In genomic region chr2:218317232-218317630, GRCh38 we compare ENCODE assay signal across 15 cellular contexts. TPM values are rescaled to one million over a fixed set of nuclear protein-coding genes. Genes with fewer than 3 reads are reported as not detected.
DNase-seq lines count a peak whose midpoint lies in the region; ATAC-seq, FAIRE-seq and TF ChIP-seq lines count a peak whose summit lies in the region.
"Had no signal": no experiment of that assay in that cellular context is flagged by ENCODE, and none has a peak within 500 bp of the region (broad histone marks: within the 10 kb centered on the region; RNA-seq: fewer than 3 reads in every experiment).

No MANE protein-coding gene starts in this region.

- H3K9me3 ChIP-seq in HepG2 (ENCODE audit: low read length) = no peaks in the 10 kb centered on the region
- H3K9me3 ChIP-seq in right lobe of liver = no peaks in the 10 kb centered on the region
- H3K9me3 ChIP-seq in body of pancreas = no peaks in the 10 kb centered on the region

- no TSS peak for BruUV-seq in HepG2 (replicated peaks; lab: Mats Ljungman, UMichigan)

- no peak for TF ChIP-seq RAD21 in HepG2 (CRISPR knock-in tag; IDR thresholded peaks at IDR 0.05)

- TF ChIP-seq POLR2A in HepG2 (IDR thresholded peaks at IDR 0.05; ENCODE audit: insufficient read depth in 1 of 2, low read depth in 2 of 2, low read length in 2 of 2) (no peak), right lobe of liver (IDR thresholded peaks at IDR 0.05) (no peak), body of pancreas (IDR thresholded peaks at IDR 0.05) (no peak)

- H3K36me3 ChIP-seq in HepG2 (replicated peaks in 1 of 2; ENCODE audit: control insufficient read depth in 1 of 2, insufficient read depth in 2 of 2, low read length in 2 of 2) (no peaks in the 10 kb centered on the region), right lobe of liver (no peaks in the 10 kb centered on the region), body of pancreas (replicated peaks in 1 of 2; ENCODE audit: insufficient read depth in 1 of 2, low read depth in 2 of 2) (no peaks in the 10 kb centered on the region)
- H3K36me3 ChIP-seq: brain microvascular endothelial cell, WERI-Rb-1 had no signal

- no peak overlapping the region for H2AFZ ChIP-seq in HepG2 (ENCODE audit: low read length)

- CTCF ChIA-PET in HepG2 (lab: Yijun Ruan, JAX; ENCODE audit: low intra/inter-chr PET ratio, low total read pairs) = no interaction called here

- no peaks in the 10 kb centered on the region for H3K9me3 Mint-ChIP-seq in dendritic cell treated with granulocyte-macrophage colony-stimulating factor and Interleukin-4, amounts not matched to agents 40 ng/mL and 50 ng/mL, for 4 days
- H3K9me3 Mint-ChIP-seq: endodermal cell had no signal

- H3K27me3 ChIP-seq in HepG2 (ENCODE audit: control insufficient read depth in 1 of 2, insufficient read depth in 2 of 2, low read length in 2 of 2) (no peaks in the 10 kb centered on the region), right lobe of liver (no peaks in the 10 kb centered on the region), body of pancreas (no peaks in the 10 kb centered on the region)
- H3K27me3 ChIP-seq: brain microvascular endothelial cell had no signal

- 29% methylated on average over 3 of the region's 3 CpGs for WGBS in HepG2 (ENCODE audit: low lambda C conversion rate)
- WGBS in right lobe of liver (ENCODE audit: insufficient coverage, low coverage, low lambda C conversion rate, missing lambda C conversion rate) = 93% methylated on average over 3 of the region's 3 CpGs
- 74 to 92% methylated on average over 3 of the region's 3 CpGs for WGBS in body of pancreas, 2 donors

- peak overlapping the region; percentile 55 for H3K4me2 ChIP-seq in HepG2 (ENCODE audit: low read depth, low read length)

- H3K4me3 ChIP-seq in HepG2 (replicated peaks in 1 of 3; ENCODE audit: insufficient read depth in 1 of 3, low read depth in 2 of 3, low read length in 3 of 3) (no peak overlapping the region), right lobe of liver (no peak overlapping the region), body of pancreas (no peak overlapping the region)

- no peak for FAIRE-seq in HepG2 (lab: Jason Lieb, UNC)
- FAIRE-seq: HTR-8/SVneo, kidney had no signal

- no peaks in the 10 kb centered on the region for H3K36me3 Mint-ChIP-seq in dendritic cell treated with granulocyte-macrophage colony-stimulating factor and Interleukin-4, amounts not matched to agents 40 ng/mL and 50 ng/mL, for 4 days (ENCODE audit: low read depth)

- H3K27ac Mint-ChIP-seq in dendritic cell treated with granulocyte-macrophage colony-stimulating factor and Interleukin-4, amounts not matched to agents 40 ng/mL and 50 ng/mL, for 4 days = peak overlapping the region; percentile 72

- peak; percentile 53 for DNase-seq in HepG2 (ENCODE audit: low spot score)
- DNase-seq in right lobe of liver = no peak
- no peak for DNase-seq in hippocampal formation (lab: John Stamatoyannopoulos, UW)
- DNase-seq in retina = no peak
- DNase-seq in body of pancreas = no peak
- DNase-seq: DMS79, kidney, NCI-H1048, WERI-Rb-1 had no signal

- ATAC-seq in HepG2 = peak; percentile 55
- no peak for ATAC-seq in right lobe of liver
- no peak for ATAC-seq in body of pancreas

- peaks cover 54% of the 10 kb centered on the region for H3K4me1 Mint-ChIP-seq in dendritic cell treated with granulocyte-macrophage colony-stimulating factor and Interleukin-4, amounts not matched to agents 40 ng/mL and 50 ng/mL, for 4 days (ENCODE audit: low read depth)

- intact Hi-C loops in HepG2 (cut with micrococcal nuclease; ENCODE audit: unreplicated experiment) = no loop called here
- intact Hi-C loops in right lobe of liver (cut with DNase I) = no loop called here
- intact Hi-C loops in dendritic cell treated with granulocyte-macrophage colony-stimulating factor and Interleukin-4, amounts not matched to agents 40 ng/mL and 50 ng/mL, for 4 days (cut with micrococcal nuclease) = no loop called here
- intact Hi-C loops in body of pancreas (cut with DNase I) = no loop called here

- H3K79me2 ChIP-seq in HepG2 (ENCODE audit: insufficient read depth, low read length) = no peaks in the 10 kb centered on the region

- H3K4me1 ChIP-seq in HepG2 (ENCODE audit: insufficient read depth, low read length) = peaks cover 62% of the 10 kb centered on the region
- peaks cover 2 to 34% (median 13%) of the 10 kb centered on the region in 4 donors for H3K4me1 ChIP-seq in right lobe of liver
- H3K4me1 ChIP-seq in body of pancreas = peaks cover 16% of the 10 kb centered on the region

- no peak overlapping the region; the same call in 1 of the 2 replicates for H3K9ac ChIP-seq in HepG2 (ENCODE audit: insufficient read depth, low read depth, low read length)

- POLR2A ChIA-PET in HepG2 (lab: Yijun Ruan, JAX) = interaction anchor here (0.7 kb wide), 1 partner anchor 24 kb away, joined by 5 read pairs; no protein-coding TSS in a partner anchor

- TF ChIP-seq CTCF in HepG2 (CRISPR knock-in tag; IDR thresholded peaks at IDR 0.05) = no peak
- TF ChIP-seq CTCF in right lobe of liver (IDR thresholded peaks at IDR 0.05) = no peak
- TF ChIP-seq CTCF in body of pancreas (IDR thresholded peaks at IDR 0.05) = no peak

- in situ Hi-C loops in HepG2 (cut with HindIII; ENCODE audit: extremely low pct_ligation_motif_present, low pct_unique_long_range_greater_than_20kb) = no loop called here

- H3K27me3 Mint-ChIP-seq in dendritic cell treated with granulocyte-macrophage colony-stimulating factor and Interleukin-4, amounts not matched to agents 40 ng/mL and 50 ng/mL, for 4 days = no peaks in the 10 kb centered on the region

- no peak for TF ChIP-seq EP300 in HepG2 (IDR thresholded peaks at IDR 0.05; ENCODE audit: low read depth in 2 of 2, low read length in 2 of 2)
- TF ChIP-seq EP300 in HepG2 (CRISPR knock-in tag; IDR thresholded peaks at IDR 0.05; ENCODE audit: borderline replicate concordance) = no peak

- H3K27ac ChIP-seq in HepG2 (ENCODE audit: extremely low read length, insufficient read depth, low read length) (peak overlapping the region; percentile 1), right lobe of liver (no peak overlapping the region), body of pancreas (no peak overlapping the region)
- H3K27ac ChIP-seq: WERI-Rb-1 had no signal

- H3K4me3 Mint-ChIP-seq in dendritic cell treated with granulocyte-macrophage colony-stimulating factor and Interleukin-4, amounts not matched to agents 40 ng/mL and 50 ng/mL, for 4 days = no peak overlapping the region
- H3K4me3 Mint-ChIP-seq: endodermal cell had no signal

- H4K20me1 ChIP-seq in HepG2 (ENCODE audit: insufficient read depth, low read length) = no peaks in the 10 kb centered on the region

RNA-seq across cellular contexts. Expression of gene TMBIM1, which starts 24.9 kb away (rescaled TPM):
- 69.7 and 139 TPM in 2 replicates for total RNA-seq in HepG2 (2016; rRNA removed; fragmentation: Illumina TruSeq; extraction: Trizol)
- 37.2 and 38.6 TPM in 2 replicates for total RNA-seq in HepG2 (2016; cell fraction: cytosol; rRNA removed; fragmentation: Illumina TruSeq; extraction: Trizol; ENCODE audit: low read depth)
- 57.8 and 142 TPM in 2 replicates for total RNA-seq in HepG2 (2016; cell fraction: insoluble cytoplasmic fraction; rRNA removed; fragmentation: Illumina TruSeq; extraction: Trizol)
- total RNA-seq in HepG2 (2016; cell fraction: membrane; rRNA removed; fragmentation: Illumina TruSeq; extraction: Trizol) = 88.3 and 90.4 TPM in 2 replicates
- total RNA-seq in HepG2 (2016; cell fraction: nucleus; rRNA removed; fragmentation: Illumina TruSeq; extraction: Trizol) = 108 and 128 TPM in 2 replicates
- 127 and 181 TPM in 2 replicates for polyA plus RNA-seq in HepG2 (2011; rRNA removed)
- 146 and 187 TPM in 2 replicates for polyA plus RNA-seq in HepG2 (2011; cell fraction: cytosol; rRNA removed)
- polyA plus RNA-seq in HepG2 (2011; cell fraction: nucleus; rRNA removed) = 207 and 243 TPM in 2 replicates
- 254 and 390 TPM in 2 replicates for polyA plus RNA-seq in HepG2 (2012)
- polyA plus RNA-seq in HepG2 (2016; cell fraction: cytosol; fragmentation: Illumina TruSeq; extraction: Trizol; ENCODE audit: low read depth) = 33.9 and 35.7 TPM in 2 replicates
- 56.2 and 61.3 TPM in 2 replicates for polyA plus RNA-seq in HepG2 (2016; cell fraction: insoluble cytoplasmic fraction; fragmentation: Illumina TruSeq; extraction: Trizol; ENCODE audit: low read depth)
- polyA plus RNA-seq in HepG2 (2016; cell fraction: membrane; fragmentation: Illumina TruSeq; extraction: Trizol; ENCODE audit: low read depth) = 62.1 and 66.4 TPM in 2 replicates
- polyA plus RNA-seq in HepG2 (2016; cell fraction: nucleus; fragmentation: Illumina TruSeq; extraction: Trizol; ENCODE audit: insufficient read depth, low read depth) = 152 and 156 TPM in 2 replicates
- 19.4 and 315 TPM in 2 replicates for polyA minus RNA-seq in HepG2 (2011; rRNA and poly(A)+ RNA removed; ENCODE audit: low replicate concordance)
- polyA minus RNA-seq in HepG2 (2011; cell fraction: cytosol; rRNA and poly(A)+ RNA removed) = 88.2 and 133 TPM in 2 replicates
- polyA minus RNA-seq in HepG2 (2011; cell fraction: nucleus; rRNA and poly(A)+ RNA removed) = 37.2 and 64.6 TPM in 2 replicates
- 100 to 1,000 TPM; 101 to 160 (median 126) TPM for total RNA-seq in right lobe of liver
- total RNA-seq in body of pancreas = 100 to 1,000 TPM; 125 to 148 TPM

RNA-seq across cellular contexts. Expression of gene CATIP, which starts 39.4 kb away (rescaled TPM):
- total RNA-seq in HepG2 (2016; rRNA removed; fragmentation: Illumina TruSeq; extraction: Trizol) (0.22 TPM in 1 of 2 replicates, not detected in the other), right lobe of liver (not detected), body of pancreas (under 1 TPM; 0.33 to 0.52 TPM)
- total RNA-seq in HepG2 (2016; cell fraction: cytosol; rRNA removed; fragmentation: Illumina TruSeq; extraction: Trizol; ENCODE audit: low read depth) = 0.35 TPM in 1 of 2 replicates, not detected in the other
- total RNA-seq in HepG2 (2016; cell fraction: insoluble cytoplasmic fraction; rRNA removed; fragmentation: Illumina TruSeq; extraction: Trizol) = 0.15 TPM in 1 of 2 replicates, not detected in the other
- 0.38 and 0.49 TPM in 2 replicates for total RNA-seq in HepG2 (2016; cell fraction: membrane; rRNA removed; fragmentation: Illumina TruSeq; extraction: Trizol)
- not detected in 2 replicates for total RNA-seq in HepG2 (2016; cell fraction: nucleus; rRNA removed; fragmentation: Illumina TruSeq; extraction: Trizol)
- polyA plus RNA-seq in HepG2 (2011; rRNA removed) = 0.07 and 0.09 TPM in 2 replicates
- polyA plus RNA-seq in HepG2 (2011; cell fraction: cytosol; rRNA removed) = 0.09 and 0.15 TPM in 2 replicates
- polyA plus RNA-seq in HepG2 (2011; cell fraction: nucleus; rRNA removed) = 0.48 and 0.87 TPM in 2 replicates
- 0.15 TPM in 1 of 2 replicates, not detected in the other for polyA plus RNA-seq in HepG2 (2012)
- not detected in 2 replicates for polyA plus RNA-seq in HepG2 (2016; cell fraction: cytosol; fragmentation: Illumina TruSeq; extraction: Trizol; ENCODE audit: low read depth)
- polyA plus RNA-seq in HepG2 (2016; cell fraction: insoluble cytoplasmic fraction; fragmentation: Illumina TruSeq; extraction: Trizol; ENCODE audit: low read depth) = not detected in 2 replicates
- not detected in 2 replicates for polyA plus RNA-seq in HepG2 (2016; cell fraction: membrane; fragmentation: Illumina TruSeq; extraction: Trizol; ENCODE audit: low read depth)
- polyA plus RNA-seq in HepG2 (2016; cell fraction: nucleus; fragmentation: Illumina TruSeq; extraction: Trizol; ENCODE audit: insufficient read depth, low read depth) = not detected in 2 replicates
- 0.36 TPM in 1 of 2 replicates, not detected in the other for polyA minus RNA-seq in HepG2 (2011; rRNA and poly(A)+ RNA removed; ENCODE audit: low replicate concordance)
- polyA minus RNA-seq in HepG2 (2011; cell fraction: cytosol; rRNA and poly(A)+ RNA removed) = not detected in 2 replicates
- polyA minus RNA-seq in HepG2 (2011; cell fraction: nucleus; rRNA and poly(A)+ RNA removed) = 1.4 TPM in 1 of 2 replicates, not detected in the other
- total RNA-seq: myocyte, SK-MEL-5 had no signal

RNA-seq across cellular contexts. Expression of gene PNKD, which starts 46.9 kb away (rescaled TPM):
- 50.0 and 55.9 TPM in 2 replicates for total RNA-seq in HepG2 (2016; rRNA removed; fragmentation: Illumina TruSeq; extraction: Trizol)
- total RNA-seq in HepG2 (2016; cell fraction: cytosol; rRNA removed; fragmentation: Illumina TruSeq; extraction: Trizol; ENCODE audit: low read depth) = 21.6 and 27.3 TPM in 2 replicates
- total RNA-seq in HepG2 (2016; cell fraction: insoluble cytoplasmic fraction; rRNA removed; fragmentation: Illumina TruSeq; extraction: Trizol) = 48.3 and 59.8 TPM in 2 replicates
- 30.6 and 30.7 TPM in 2 replicates for total RNA-seq in HepG2 (2016; cell fraction: membrane; rRNA removed; fragmentation: Illumina TruSeq; extraction: Trizol)
- 34.2 and 39.5 TPM in 2 replicates for total RNA-seq in HepG2 (2016; cell fraction: nucleus; rRNA removed; fragmentation: Illumina TruSeq; extraction: Trizol)
- 78.0 and 80.4 TPM in 2 replicates for polyA plus RNA-seq in HepG2 (2011; rRNA removed)
- polyA plus RNA-seq in HepG2 (2011; cell fraction: cytosol; rRNA removed) = 48.4 and 76.6 TPM in 2 replicates
- 76.3 and 77.5 TPM in 2 replicates for polyA plus RNA-seq in HepG2 (2011; cell fraction: nucleus; rRNA removed)
- 59.5 and 60.9 TPM in 2 replicates for polyA plus RNA-seq in HepG2 (2012)
- polyA plus RNA-seq in HepG2 (2016; cell fraction: cytosol; fragmentation: Illumina TruSeq; extraction: Trizol; ENCODE audit: low read depth) = 24.9 and 29.3 TPM in 2 replicates
- polyA plus RNA-seq in HepG2 (2016; cell fraction: insoluble cytoplasmic fraction; fragmentation: Illumina TruSeq; extraction: Trizol; ENCODE audit: low read depth) = 58.0 and 59.1 TPM in 2 replicates
- polyA plus RNA-seq in HepG2 (2016; cell fraction: membrane; fragmentation: Illumina TruSeq; extraction: Trizol; ENCODE audit: low read depth) = 31.6 and 35.4 TPM in 2 replicates
- 73.5 and 80.9 TPM in 2 replicates for polyA plus RNA-seq in HepG2 (2016; cell fraction: nucleus; fragmentation: Illumina TruSeq; extraction: Trizol; ENCODE audit: insufficient read depth, low read depth)
- polyA minus RNA-seq in HepG2 (2011; rRNA and poly(A)+ RNA removed; ENCODE audit: low replicate concordance) = 33.3 and 44.2 TPM in 2 replicates
- 15.5 and 20.7 TPM in 2 replicates for polyA minus RNA-seq in HepG2 (2011; cell fraction: cytosol; rRNA and poly(A)+ RNA removed)
- 9.7 and 10.9 TPM in 2 replicates for polyA minus RNA-seq in HepG2 (2011; cell fraction: nucleus; rRNA and poly(A)+ RNA removed)
- 100 to 1,000 TPM in 4 of 6 experiments, 10 to 100 TPM in 2; 78.5 to 137 (median 115) TPM for total RNA-seq in right lobe of liver
- total RNA-seq in body of pancreas = 10 to 100 TPM; 17.1 to 21.3 TPM

RNA-seq across cellular contexts. Expression of gene AAMP, which starts 47.3 kb away (rescaled TPM):
- total RNA-seq in HepG2 (2016; rRNA removed; fragmentation: Illumina TruSeq; extraction: Trizol) (186 and 241 TPM in 2 replicates), right lobe of liver (10 to 100 TPM; 40.0 to 99.5 (median 45.2) TPM), body of pancreas (100 to 1,000 TPM in 1 of 2 donors, 10 to 100 TPM in 1; 61.5 to 114 TPM)
- 26.6 and 29.2 TPM in 2 replicates for total RNA-seq in HepG2 (2016; cell fraction: cytosol; rRNA removed; fragmentation: Illumina TruSeq; extraction: Trizol; ENCODE audit: low read depth)
- total RNA-seq in HepG2 (2016; cell fraction: insoluble cytoplasmic fraction; rRNA removed; fragmentation: Illumina TruSeq; extraction: Trizol) = 202 and 247 TPM in 2 replicates
- total RNA-seq in HepG2 (2016; cell fraction: membrane; rRNA removed; fragmentation: Illumina TruSeq; extraction: Trizol) = 56.8 and 59.3 TPM in 2 replicates
- 85.4 and 91.7 TPM in 2 replicates for total RNA-seq in HepG2 (2016; cell fraction: nucleus; rRNA removed; fragmentation: Illumina TruSeq; extraction: Trizol)
- polyA plus RNA-seq in HepG2 (2011; rRNA removed) = 110 and 119 TPM in 2 replicates
- 138 and 202 TPM in 2 replicates for polyA plus RNA-seq in HepG2 (2011; cell fraction: cytosol; rRNA removed)
- polyA plus RNA-seq in HepG2 (2011; cell fraction: nucleus; rRNA removed) = 161 and 181 TPM in 2 replicates
- polyA plus RNA-seq in HepG2 (2012) = 99.2 and 104 TPM in 2 replicates
- polyA plus RNA-seq in HepG2 (2016; cell fraction: cytosol; fragmentation: Illumina TruSeq; extraction: Trizol; ENCODE audit: low read depth) = 13.9 and 16.0 TPM in 2 replicates
- polyA plus RNA-seq in HepG2 (2016; cell fraction: insoluble cytoplasmic fraction; fragmentation: Illumina TruSeq; extraction: Trizol; ENCODE audit: low read depth) = 224 and 231 TPM in 2 replicates
- 30.9 and 33.2 TPM in 2 replicates for polyA plus RNA-seq in HepG2 (2016; cell fraction: membrane; fragmentation: Illumina TruSeq; extraction: Trizol; ENCODE audit: low read depth)
- 127 and 131 TPM in 2 replicates for polyA plus RNA-seq in HepG2 (2016; cell fraction: nucleus; fragmentation: Illumina TruSeq; extraction: Trizol; ENCODE audit: insufficient read depth, low read depth)
- 41.5 and 143 TPM in 2 replicates for polyA minus RNA-seq in HepG2 (2011; rRNA and poly(A)+ RNA removed; ENCODE audit: low replicate concordance)
- 58.2 and 63.3 TPM in 2 replicates for polyA minus RNA-seq in HepG2 (2011; cell fraction: cytosol; rRNA and poly(A)+ RNA removed)
- 39.9 and 43.6 TPM in 2 replicates for polyA minus RNA-seq in HepG2 (2011; cell fraction: nucleus; rRNA and poly(A)+ RNA removed)

RNA-seq across cellular contexts. Expression of gene GPBAR1, which starts 56.4 kb away (rescaled TPM):
- total RNA-seq in HepG2 (2016; rRNA removed; fragmentation: Illumina TruSeq; extraction: Trizol) (0.09 TPM in 1 of 2 replicates, not detected in the other), right lobe of liver (1 to 10 TPM in 2 of 6 experiments, under 1 TPM in 4; 0.56 to 3.2 (median 0.94) TPM), body of pancreas (10 to 100 TPM in 1 of 2 donors, 1 to 10 TPM in 1; 3.1 to 90.3 TPM)
- total RNA-seq in HepG2 (2016; cell fraction: cytosol; rRNA removed; fragmentation: Illumina TruSeq; extraction: Trizol; ENCODE audit: low read depth) = not detected in 2 replicates
- total RNA-seq in HepG2 (2016; cell fraction: insoluble cytoplasmic fraction; rRNA removed; fragmentation: Illumina TruSeq; extraction: Trizol) = 0.15 TPM in 1 of 2 replicates, not detected in the other
- 0.17 TPM in 1 of 2 replicates, not detected in the other for total RNA-seq in HepG2 (2016; cell fraction: membrane; rRNA removed; fragmentation: Illumina TruSeq; extraction: Trizol)
- total RNA-seq in HepG2 (2016; cell fraction: nucleus; rRNA removed; fragmentation: Illumina TruSeq; extraction: Trizol) = 0.25 and 0.38 TPM in 2 replicates
- 0.05 and 0.09 TPM in 2 replicates for polyA plus RNA-seq in HepG2 (2011; rRNA removed)
- polyA plus RNA-seq in HepG2 (2011; cell fraction: cytosol; rRNA removed) = 0.05 and 0.12 TPM in 2 replicates
- polyA plus RNA-seq in HepG2 (2011; cell fraction: nucleus; rRNA removed) = 0.45 and 0.68 TPM in 2 replicates
- polyA plus RNA-seq in HepG2 (2012) = 0.09 and 0.11 TPM in 2 replicates
- 0.08 and 0.22 TPM in 2 replicates for polyA plus RNA-seq in HepG2 (2016; cell fraction: cytosol; fragmentation: Illumina TruSeq; extraction: Trizol; ENCODE audit: low read depth)
- 0.16 TPM in 1 of 2 replicates, not detected in the other for polyA plus RNA-seq in HepG2 (2016; cell fraction: insoluble cytoplasmic fraction; fragmentation: Illumina TruSeq; extraction: Trizol; ENCODE audit: low read depth)
- 0.22 and 0.27 TPM in 2 replicates for polyA plus RNA-seq in HepG2 (2016; cell fraction: membrane; fragmentation: Illumina TruSeq; extraction: Trizol; ENCODE audit: low read depth)
- polyA plus RNA-seq in HepG2 (2016; cell fraction: nucleus; fragmentation: Illumina TruSeq; extraction: Trizol; ENCODE audit: insufficient read depth, low read depth) = not detected in 2 replicates
- 0.12 and 1.2 TPM in 2 replicates for polyA minus RNA-seq in HepG2 (2011; rRNA and poly(A)+ RNA removed; ENCODE audit: low replicate concordance)
- not detected in 2 replicates for polyA minus RNA-seq in HepG2 (2011; cell fraction: cytosol; rRNA and poly(A)+ RNA removed)
- polyA minus RNA-seq in HepG2 (2011; cell fraction: nucleus; rRNA and poly(A)+ RNA removed) = 1.2 and 1.5 TPM in 2 replicates
- total RNA-seq: SK-MEL-5 had no signal
